ENCODE assay signal across 1 cellular context in genomic region chr1:196302420-196302819, GRCh38.
TF ChIP-seq lines count a peak whose summit lies in the region.

No MANE protein-coding gene starts in this region.

TF ChIP-seq in WTC11, 78 proteins besides CTCF, POLR2A, EP300 and RAD21 (continued from another document):
- TF ChIP-seq ZNF425 (CRISPR knock-in tag; conservative IDR thresholded peaks at IDR 0.05): no peak
- TF ChIP-seq PRRX2 (CRISPR knock-in tag; IDR thresholded peaks at IDR 0.05): no peak
- no peak for TF ChIP-seq ETV6 (CRISPR knock-in tag; IDR thresholded peaks at IDR 0.05)
- TF ChIP-seq, protein P1, sequence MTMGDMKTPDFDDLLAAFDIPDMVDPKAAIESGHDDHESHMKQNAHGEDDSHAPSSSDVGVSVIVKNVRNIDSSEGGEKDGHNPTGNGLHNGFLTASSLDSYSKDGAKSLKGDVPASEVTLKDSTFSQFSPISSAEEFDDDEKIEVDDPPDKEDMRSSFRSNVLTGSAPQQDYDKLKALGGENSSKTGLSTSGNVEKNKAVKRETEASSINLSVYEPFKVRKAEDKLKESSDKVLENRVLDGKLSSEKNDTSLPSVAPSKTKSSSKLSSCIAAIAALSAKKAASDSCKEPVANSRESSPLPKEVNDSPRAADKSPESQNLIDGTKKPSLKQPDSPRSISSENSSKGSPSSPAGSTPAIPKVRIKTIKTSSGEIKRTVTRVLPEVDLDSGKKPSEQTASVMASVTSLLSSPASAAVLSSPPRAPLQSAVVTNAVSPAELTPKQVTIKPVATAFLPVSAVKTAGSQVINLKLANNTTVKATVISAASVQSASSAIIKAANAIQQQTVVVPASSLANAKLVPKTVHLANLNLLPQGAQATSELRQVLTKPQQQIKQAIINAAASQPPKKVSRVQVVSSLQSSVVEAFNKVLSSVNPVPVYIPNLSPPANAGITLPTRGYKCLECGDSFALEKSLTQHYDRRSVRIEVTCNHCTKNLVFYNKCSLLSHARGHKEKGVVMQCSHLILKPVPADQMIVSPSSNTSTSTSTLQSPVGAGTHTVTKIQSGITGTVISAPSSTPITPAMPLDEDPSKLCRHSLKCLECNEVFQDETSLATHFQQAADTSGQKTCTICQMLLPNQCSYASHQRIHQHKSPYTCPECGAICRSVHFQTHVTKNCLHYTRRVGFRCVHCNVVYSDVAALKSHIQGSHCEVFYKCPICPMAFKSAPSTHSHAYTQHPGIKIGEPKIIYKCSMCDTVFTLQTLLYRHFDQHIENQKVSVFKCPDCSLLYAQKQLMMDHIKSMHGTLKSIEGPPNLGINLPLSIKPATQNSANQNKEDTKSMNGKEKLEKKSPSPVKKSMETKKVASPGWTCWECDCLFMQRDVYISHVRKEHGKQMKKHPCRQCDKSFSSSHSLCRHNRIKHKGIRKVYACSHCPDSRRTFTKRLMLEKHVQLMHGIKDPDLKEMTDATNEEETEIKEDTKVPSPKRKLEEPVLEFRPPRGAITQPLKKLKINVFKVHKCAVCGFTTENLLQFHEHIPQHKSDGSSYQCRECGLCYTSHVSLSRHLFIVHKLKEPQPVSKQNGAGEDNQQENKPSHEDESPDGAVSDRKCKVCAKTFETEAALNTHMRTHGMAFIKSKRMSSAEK (CRISPR knock-in tag; IDR thresholded peaks at IDR 0.05; ENCODE audit: borderline replicate concordance): no peak
- no peak for TF ChIP-seq SMAD4 (CRISPR knock-in tag; IDR thresholded peaks at IDR 0.05)
- TF ChIP-seq ESRRA (CRISPR knock-in tag; IDR thresholded peaks at IDR 0.05; ENCODE audit: borderline replicate concordance): no peak
- no peak for TF ChIP-seq MAX (CRISPR knock-in tag; IDR thresholded peaks at IDR 0.05)
- no peak for TF ChIP-seq ZNF121 (CRISPR knock-in tag; IDR thresholded peaks at IDR 0.05)
- no peak for TF ChIP-seq CREM (CRISPR knock-in tag; IDR thresholded peaks at IDR 0.05)
- TF ChIP-seq GTF2I (CRISPR knock-in tag; conservative IDR thresholded peaks at IDR 0.05): no peak
- TF ChIP-seq CBFB (CRISPR knock-in tag; IDR thresholded peaks at IDR 0.05; ENCODE audit: low read depth): no peak
- no peak for TF ChIP-seq NR1H2 (CRISPR knock-in tag; IDR thresholded peaks at IDR 0.05)
- TF ChIP-seq FOXP1 (CRISPR knock-in tag; IDR thresholded peaks at IDR 0.05; ENCODE audit: borderline replicate concordance): no peak
- no peak for TF ChIP-seq ZBTB21 (CRISPR knock-in tag; IDR thresholded peaks at IDR 0.05; ENCODE audit: borderline replicate concordance)
- no peak for TF ChIP-seq RORB (CRISPR knock-in tag; IDR thresholded peaks at IDR 0.05)
- no peak for TF ChIP-seq NR2C2 (CRISPR knock-in tag; IDR thresholded peaks at IDR 0.05)
